In genomic region chr19:51680474-51680873, GRCh38 we compare ENCODE assay signal across 2 cellular contexts.
TF ChIP-seq lines count a peak whose summit lies in the region.

No MANE protein-coding gene starts in this region.

TF ChIP-seq in IMR-90, 13 proteins besides CTCF, POLR2A, EP300 and RAD21:
- TF ChIP-seq RCOR1 (IDR thresholded peaks at IDR 0.05; ENCODE audit: insufficient replicate concordance, low read length) (no peak), CEBPB (IDR thresholded peaks at IDR 0.05; ENCODE audit: low read depth, low read length) (peak; percentile 64)
TF ChIP-seq in IMR-90: peak in this region for 1.

TF ChIP-seq in K562, 482 proteins besides CTCF, POLR2A, EP300 and RAD21:
- TF ChIP-seq CEBPB (tag; IDR thresholded peaks at IDR 0.05) (peak; percentile 74), CEBPG (CRISPR knock-in tag; IDR thresholded peaks at IDR 0.05) (no peak), CEBPG (tag; conservative IDR thresholded peaks at IDR 0.05 in 1 of 2, IDR thresholded peaks at IDR 0.05 in 1 of 2) (peak; percentile 35 to 71; a peak in 3 of 4 replicates), TRIM24 (IDR thresholded peaks at IDR 0.05) (no peak)
